8 cellular contexts compared by ENCODE assay signal in genomic region chr15:98800437-98801233, GRCh38.
A peak's percentile ranks its signal among the peaks of the same experiment; 100 is the strongest.
DNase-seq lines count a peak whose midpoint lies in the region; ATAC-seq and TF ChIP-seq lines count a peak whose summit lies in the region.

No MANE protein-coding gene starts in this region.

- 9% methylated on average over 11 of the region's 11 CpGs for WGBS in right cardiac atrium

- no peak for TF ChIP-seq POLR2A in GM18505 (IDR thresholded peaks at IDR 0.05; ENCODE audit: borderline replicate concordance, extremely low read depth, insufficient read depth, insufficient read length)

- ATAC-seq in right cardiac atrium = peak; percentile 88 to 96
- ATAC-seq in GM18505 (IDR thresholded peaks at IDR 0.05; ENCODE audit: unreplicated experiment) = no peak
- ATAC-seq in HG03354 (IDR thresholded peaks at IDR 0.05; ENCODE audit: poor library complexity, severe bottlenecking, unreplicated experiment) = no peak

- H3K27me3 ChIP-seq in HAP-1 (ENCODE audit: low read depth) (no peaks in the 10 kb centered on the region), right cardiac atrium (ENCODE audit: control insufficient read depth, insufficient read depth) (no peaks in the 10 kb centered on the region)

- in situ Hi-C loops in HAP-1 (cut with MboI; ENCODE audit: low sequenced_read_pairs) = no loop called here

- H3K4me1 ChIP-seq in HAP-1 (peaks cover 31% of the 10 kb centered on the region), right cardiac atrium (ENCODE audit: control insufficient read depth, insufficient read depth, low read length) (peaks cover 18% of the 10 kb centered on the region)

- intact Hi-C loops in right cardiac atrium (cut with DNase I) = no loop called here

- H3K9me3 ChIP-seq in HAP-1 (no peaks in the 10 kb centered on the region), right cardiac atrium (ENCODE audit: control insufficient read depth, low read length) (no peaks in the 10 kb centered on the region)

- no peaks in the 10 kb centered on the region for H3K36me3 ChIP-seq in HAP-1 (replicated peaks)

- DNase-seq in HAP-1 (ENCODE audit: low spot score in 2 of 2) (peak; percentile 85 to 89), NCI-H345 (lab: John Stamatoyannopoulos, UW) (peak; percentile 70), right cardiac atrium (peak; percentile 56 to 76 (median 60)), pulmonary artery endothelial cell (ENCODE audit: low read depth, low spot score) (peak; percentile 91), NCI-H1436 treated with DMSO at 0.1 percent for 48 hours (lab: John Stamatoyannopoulos, UW) (no peak)

- peak overlapping the region; percentile 32 for H3K27ac ChIP-seq in angular gyrus (ENCODE audit: low read depth, low read length)
- peak overlapping the region; percentile 84 for H3K27ac ChIP-seq in right cardiac atrium (ENCODE audit: low read length)

- H3K4me3 ChIP-seq in HAP-1 = no peak overlapping the region
- H3K4me3 ChIP-seq in right cardiac atrium (ENCODE audit: low read length) = peak overlapping the region; percentile 13

Comparison
In these comparisons a context has a peak if more than half of its experiments do, and no peak if none do; other contexts are left out.
1. ATAC-seq: peak in right cardiac atrium (2 of 2); none in GM18505 (single experiment) and HG03354 (single experiment).